ENCODE assay signal across 29 cellular contexts in the genomic region with DNA sequence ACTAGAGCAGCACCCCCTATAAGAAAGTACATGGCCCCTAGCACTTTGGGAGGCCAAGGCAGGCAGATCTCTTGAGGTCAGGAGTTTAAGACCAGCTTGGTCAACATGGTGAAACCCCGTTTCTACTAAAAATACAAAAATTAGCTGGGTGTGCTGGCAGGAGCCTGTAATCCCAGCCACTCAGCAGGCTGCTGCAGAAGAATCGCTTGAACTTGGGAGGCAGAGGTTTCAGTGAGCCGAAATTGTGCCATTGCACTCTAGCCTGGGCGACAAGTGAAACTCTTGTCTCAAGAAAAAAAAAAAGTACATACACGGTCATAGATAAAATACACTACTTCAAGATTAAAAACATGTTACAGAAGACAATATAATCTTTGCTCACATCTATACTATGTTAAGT.
"Had no signal": no experiment of that assay in that cellular context is flagged by ENCODE, and none has a peak within 500 bp of the region (broad histone marks: within the 10 kb centered on the region; RNA-seq: fewer than 3 reads in every experiment).

No MANE protein-coding gene starts in this region.

- H3K36me3 ChIP-seq: neutrophil, ovary, sigmoid colon, thyroid gland, tibial nerve, vagina had no signal

- DNase-seq: naive thymus-derived CD8-positive, alpha-beta T cell; nucleus accumbens; ovary; posterior cingulate gyrus; psoas muscle; right cardiac atrium; right lobe of liver; sigmoid colon; small intestine; stimulated activated CD4-positive, alpha-beta T cell treated with anti-CD3 and anti-CD28 coated beads, Interleukin-15, amount 100 ng/mL, for 24 hours; stimulated activated CD4-positive, alpha-beta T cell treated with anti-CD3 and anti-CD28 coated beads, Interleukin-2, amount 100 ng/mL, for 24 hours; stimulated activated CD4-positive, alpha-beta T cell treated with anti-CD3 and anti-CD28 coated beads, Interleukin-2, amount 100 ng/mL, for 48 hours; stimulated activated CD4-positive, alpha-beta T cell treated with anti-CD3 and anti-CD28 coated beads, Interleukin-4, amount 100 ng/mL, for 24 hours; stimulated activated naive B cell treated with anti-CD40 and anti-IgM and Interleukin-4, amounts not matched to agents 10 μg/mL and 1 μg/mL and 100 μg/mL, for 72 hours; stimulated activated naive CD4-positive, alpha-beta T cell treated with Interleukin-2 at 50 U/mL for 16 hours; stomach; trophoblast cell; upper lobe of left lung had no signal

- H3K27ac ChIP-seq: neutrophil, ovary, parathyroid adenoma, psoas muscle, right lobe of liver, sigmoid colon, stomach, thoracic aorta, tibial nerve, upper lobe of left lung, vagina had no signal

- H3K4me3 ChIP-seq: ovary, psoas muscle, right lobe of liver, sigmoid colon, stomach, thoracic aorta, thyroid gland, tibial nerve, upper lobe of left lung, vagina had no signal

- H3K27me3 Mint-ChIP-seq: progenitor cell of endocrine pancreas; stimulated activated naive CD8-positive, alpha-beta T cell treated with anti-CD3 and anti-CD28 coated beads, Interleukin-15, Interleukin-2, amounts not matched to agents 100 ng/mL and 50 ng/mL, for 24 hours had no signal

- H3K9ac ChIP-seq: parathyroid adenoma had no signal

- H3K36me3 Mint-ChIP-seq: naive thymus-derived CD8-positive, alpha-beta T cell; natural killer cell treated with Interleukin-12 subunit alpha and Interleukin-12 subunit beta and Interleukin-15 and Interleukin-18, amount 100 ng/mL, for 72 hours; stimulated activated effector memory CD8-positive, alpha-beta T cell treated with anti-CD3 and anti-CD28 coated beads, Interleukin-12 subunit alpha, Interleukin-12 subunit beta, amount 100 ng/mL, for 72 hours; stimulated activated naive B cell treated with anti-CD40 and anti-IgM and Interleukin-4, amounts not matched to agents 10 μg/mL and 1 μg/mL and 100 μg/mL, for 72 hours had no signal

- H2AFZ ChIP-seq: parathyroid adenoma had no signal

- H3K4me1 ChIP-seq: parathyroid adenoma, psoas muscle, vagina had no signal

- H3K79me2 ChIP-seq: parathyroid adenoma had no signal

- H3K4me3 Mint-ChIP-seq: naive thymus-derived CD8-positive, alpha-beta T cell; natural killer cell treated with Interleukin-12 subunit alpha and Interleukin-12 subunit beta and Interleukin-15 and Interleukin-18, amount 100 ng/mL, for 72 hours; neural crest cell; stimulated activated effector memory CD8-positive, alpha-beta T cell treated with anti-CD3 and anti-CD28 coated beads, Interleukin-12 subunit alpha, Interleukin-12 subunit beta, amount 100 ng/mL, for 72 hours; stimulated activated naive B cell treated with anti-CD40 and anti-IgM and Interleukin-4, amounts not matched to agents 10 μg/mL and 1 μg/mL and 100 μg/mL, for 72 hours; stimulated activated naive CD8-positive, alpha-beta T cell treated with anti-CD3 and anti-CD28 coated beads, Interleukin-15, Interleukin-2, amounts not matched to agents 100 ng/mL and 50 ng/mL, for 24 hours had no signal

- H3K27ac Mint-ChIP-seq: natural killer cell treated with Interleukin-12 subunit alpha and Interleukin-12 subunit beta and Interleukin-15 and Interleukin-18, amount 100 ng/mL, for 72 hours; progenitor cell of endocrine pancreas; stimulated activated effector memory CD8-positive, alpha-beta T cell treated with anti-CD3 and anti-CD28 coated beads, Interleukin-12 subunit alpha, Interleukin-12 subunit beta, amount 100 ng/mL, for 72 hours; stimulated activated naive B cell treated with anti-CD40 and anti-IgM and Interleukin-4, amounts not matched to agents 10 μg/mL and 1 μg/mL and 100 μg/mL, for 72 hours; stimulated activated naive CD8-positive, alpha-beta T cell treated with anti-CD3 and anti-CD28 coated beads, Interleukin-15, Interleukin-2, amounts not matched to agents 100 ng/mL and 50 ng/mL, for 24 hours had no signal

- H3K4me1 Mint-ChIP-seq: naive thymus-derived CD8-positive, alpha-beta T cell; neural crest cell; stimulated activated effector memory CD8-positive, alpha-beta T cell treated with anti-CD3 and anti-CD28 coated beads, Interleukin-12 subunit alpha, Interleukin-12 subunit beta, amount 100 ng/mL, for 72 hours; stimulated activated naive B cell treated with anti-CD40 and anti-IgM and Interleukin-4, amounts not matched to agents 10 μg/mL and 1 μg/mL and 100 μg/mL, for 72 hours had no signal

- H3K9me3 Mint-ChIP-seq: naive thymus-derived CD8-positive, alpha-beta T cell; natural killer cell treated with Interleukin-12 subunit alpha and Interleukin-12 subunit beta and Interleukin-15 and Interleukin-18, amount 100 ng/mL, for 72 hours; neural crest cell; stimulated activated effector memory CD8-positive, alpha-beta T cell treated with anti-CD3 and anti-CD28 coated beads, Interleukin-12 subunit alpha, Interleukin-12 subunit beta, amount 100 ng/mL, for 72 hours; stimulated activated naive B cell treated with anti-CD40 and anti-IgM and Interleukin-4, amounts not matched to agents 10 μg/mL and 1 μg/mL and 100 μg/mL, for 72 hours; stimulated activated naive CD8-positive, alpha-beta T cell treated with anti-CD3 and anti-CD28 coated beads, Interleukin-15, Interleukin-2, amounts not matched to agents 100 ng/mL and 50 ng/mL, for 24 hours had no signal

- ATAC-seq: naive thymus-derived CD8-positive, alpha-beta T cell; natural killer cell treated with Interleukin-12 subunit alpha and Interleukin-12 subunit beta and Interleukin-15 and Interleukin-18, amount 100 ng/mL, for 72 hours; psoas muscle; right cardiac atrium; right lobe of liver; stimulated activated effector memory CD8-positive, alpha-beta T cell treated with anti-CD3 and anti-CD28 coated beads, Interleukin-12 subunit alpha, Interleukin-12 subunit beta, amount 100 ng/mL, for 72 hours; stimulated activated naive B cell treated with anti-CD40 and anti-IgM and Interleukin-4, amounts not matched to agents 10 μg/mL and 1 μg/mL and 100 μg/mL, for 72 hours had no signal

- H3K9me3 ChIP-seq: neutrophil, ovary, psoas muscle, right lobe of liver, sigmoid colon, stomach, thoracic aorta, thyroid gland, tibial nerve, upper lobe of left lung, vagina had no signal

- H3K27me3 ChIP-seq: neutrophil, ovary, right lobe of liver, sigmoid colon, stomach, thyroid gland, tibial nerve, upper lobe of left lung, vagina had no signal
